In the genomic region with DNA sequence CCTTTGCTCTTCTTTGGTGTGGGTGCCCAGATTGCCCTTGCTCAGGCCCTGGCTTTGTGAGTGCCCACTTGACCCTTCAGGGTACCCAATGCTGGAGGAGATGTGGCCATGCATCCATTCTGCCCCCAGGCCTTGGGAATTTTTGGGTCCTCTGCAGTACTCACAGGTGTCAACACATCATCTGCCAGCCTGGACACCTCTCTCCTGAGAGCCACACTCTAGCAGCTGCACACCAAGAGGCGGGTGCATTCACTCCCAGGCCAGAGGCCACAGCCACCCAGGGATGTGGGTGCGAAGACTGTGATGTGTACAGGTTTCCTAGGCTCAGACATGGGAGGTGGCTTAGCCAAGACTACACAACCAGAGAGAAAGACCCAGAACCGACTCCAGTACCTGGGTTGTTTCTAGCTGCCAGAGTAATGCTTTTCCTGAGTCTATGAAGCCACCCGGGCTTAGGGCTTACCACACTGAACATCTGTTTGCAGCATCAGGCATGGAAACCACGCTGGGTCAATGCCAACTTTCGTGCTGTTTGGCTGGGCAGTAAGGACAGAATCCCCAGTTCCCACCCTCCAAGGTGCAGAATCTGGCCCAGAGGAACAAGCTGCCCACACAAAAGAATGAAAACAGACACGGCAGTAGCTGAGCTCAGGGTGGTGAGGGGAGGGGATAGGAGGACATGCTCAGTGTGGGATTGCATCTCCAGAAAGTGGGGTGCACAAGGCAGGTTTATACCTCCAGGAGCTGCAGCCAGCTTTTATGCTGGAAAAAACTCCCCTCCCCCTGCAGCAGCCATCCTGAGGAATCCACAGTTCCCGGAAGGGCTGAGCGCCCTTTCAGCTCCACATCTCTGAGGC, we compare ENCODE assay signal across 19 cellular contexts. TPM values are rescaled to one million over a fixed set of nuclear protein-coding genes. Genes with fewer than 3 reads are reported as not detected.
DNase-seq lines count a peak whose midpoint lies in the region; ATAC-seq, FAIRE-seq and TF ChIP-seq lines count a peak whose summit lies in the region.
"Had no signal": no experiment of that assay in that cellular context is flagged by ENCODE, and none has a peak within 500 bp of the region (broad histone marks: within the 10 kb centered on the region; RNA-seq: fewer than 3 reads in every experiment).

No MANE protein-coding gene starts in this region.

- no peak overlapping the region for H4K8ac ChIP-seq in H1 (ENCODE audit: extremely low read depth, insufficient read depth, low read length)

- peaks cover 8% of the 10 kb centered on the region for H3K4me1 Mint-ChIP-seq in activated T-cell treated with anti-CD3 and anti-CD28 coated beads, Interleukin-2, amount 50 U/mL, for 24 hours (ENCODE audit: low read depth)
- peaks cover 6 to 10% (median 10%) of the 10 kb centered on the region in 3 donors for H3K4me1 Mint-ChIP-seq in T-cell

- no peaks in the 10 kb centered on the region for H3K36me3 ChIP-seq in H1 (ENCODE audit: control insufficient read depth in 2 of 4, insufficient read depth in 4 of 4, low read length in 3 of 4)
- H3K36me3 ChIP-seq: Peyer's patch had no signal

- H2AK5ac ChIP-seq in H1 (ENCODE audit: low read depth, low read length) = no peak overlapping the region; the same call in 1 of the 2 replicates

- no peaks in the 10 kb centered on the region; a peak in 1 of 4 replicates for H3K9me3 ChIP-seq in H1 (ENCODE audit: insufficient read depth in 2 of 2, low read depth in 1 of 2, low read length in 1 of 2)
- H3K9me3 ChIP-seq: Peyer's patch, SK-N-SH had no signal

- no peak overlapping the region for H2BK20ac ChIP-seq in H1 (ENCODE audit: low read length)

- H2BK12ac ChIP-seq in H1 (ENCODE audit: low read depth, low read length) = peak overlapping the region; percentile 55; the same call in 1 of the 2 replicates

- POLR2A ChIA-PET in H1 (lab: Charles Lee; ENCODE audit: partially characterized antibody) = no interaction called here
- POLR2A ChIA-PET in T-cell (lab: Charles Lee) = no interaction called here

- no peak overlapping the region for H3K4me2 ChIP-seq in H1 (ENCODE audit: insufficient read depth in 1 of 2, low read depth in 2 of 2, low read length in 2 of 2)
- H3K4me2 ChIP-seq: SK-N-SH had no signal

- H3K27ac ChIP-seq in H1 (ENCODE audit: low read depth, low read length) = no peak overlapping the region
- H3K27ac ChIP-seq: C4-2B, Peyer's patch had no signal

- no peak for TF ChIP-seq EP300 in H1 (IDR thresholded peaks at IDR 0.05; ENCODE audit: borderline replicate concordance in 1 of 2, low read depth in 2 of 2, low read length in 2 of 2)

- no peaks in the 10 kb centered on the region for H3K27me3 ChIP-seq in H1 (replicated peaks in 1 of 4; ENCODE audit: control insufficient read depth in 3 of 4, extremely low read depth in 1 of 4, insufficient read depth in 3 of 4, low read length in 3 of 4)
- H3K27me3 ChIP-seq: Peyer's patch had no signal

- peaks cover 8% of the 10 kb centered on the region for H3K9me3 Mint-ChIP-seq in activated T-cell treated with anti-CD3 and anti-CD28 coated beads, Interleukin-2, amount 50 U/mL, for 24 hours
- H3K9me3 Mint-ChIP-seq in T-cell = peaks cover 0 to 7% (median 0%) of the 10 kb centered on the region in 3 donors

- no peaks in the 10 kb centered on the region for H3K79me2 ChIP-seq in H1 (ENCODE audit: control insufficient read depth in 1 of 2, insufficient read depth in 2 of 2, low read length in 2 of 2)

- no peak overlapping the region for H3K4ac ChIP-seq in H1 (replicated peaks; ENCODE audit: insufficient read length, low read depth, low read length)

- H3K18ac ChIP-seq in H1 (ENCODE audit: extremely low read depth, low read length) = no peak overlapping the region

- no peak overlapping the region for H2BK120ac ChIP-seq in H1 (replicated peaks; ENCODE audit: low read depth, low read length)

- H2BK5ac ChIP-seq in H1 (ENCODE audit: low read depth, low read length) = no peak overlapping the region

- no peak for TF ChIP-seq POLR2A in H1 (IDR thresholded peaks at IDR 0.05; ENCODE audit: control extremely low read depth in 1 of 2, low read depth in 2 of 2, low read length in 2 of 2)

- no peak overlapping the region for H3K4me3 ChIP-seq in H1 (ENCODE audit: extremely low read depth in 1 of 4, insufficient read depth in 2 of 4, low read depth in 3 of 4, low read length in 4 of 4)
- H3K4me3 ChIP-seq: Peyer's patch had no signal

- H3K4me1 ChIP-seq in H1 (replicated peaks in 1 of 4; ENCODE audit: control insufficient read depth in 3 of 4, insufficient read depth in 4 of 4, low read length in 3 of 4) = no peaks in the 10 kb centered on the region
- H3K4me1 ChIP-seq: Peyer's patch had no signal

- no peak overlapping the region for H3K27ac Mint-ChIP-seq in activated T-cell treated with anti-CD3 and anti-CD28 coated beads, Interleukin-2, amount 50 U/mL, for 24 hours
- no peak overlapping the region for H3K27ac Mint-ChIP-seq in T-cell
- H3K27ac Mint-ChIP-seq: H9 had no signal

- H2BK15ac ChIP-seq in H1 (ENCODE audit: low read length) = no peak overlapping the region

- DNase-seq in activated effector memory CD4-positive, alpha-beta T cell treated with anti-CD3 and anti-CD28 coated beads, Interleukin-2, amount 50 U/mL, for 16 hours = peak; percentile 43
- no peak for DNase-seq in activated effector memory CD4-positive, alpha-beta T cell treated with Interleukin-2 at 50 U/mL for 16 hours
- DNase-seq in NCI-H524 treated with DMSO at 0.1 percent for 48 hours (lab: John Stamatoyannopoulos, UW) = peak; percentile 20
- DNase-seq in H1 (ENCODE audit: low read depth in 1 of 2, low spot score in 2 of 2) = no peak
- no peak for DNase-seq in stimulated activated CD4-positive, alpha-beta T cell treated with anti-CD3 and anti-CD28 coated beads, Interleukin-1b, Interleukin-23, amount 100 ng/mL, for 48 hours
- no peak for DNase-seq in activated T-cell treated with anti-CD3 and anti-CD28 coated beads, Interleukin-2, amount 50 U/mL, for 24 hours
- DNase-seq in T-cell = no peak
- DNase-seq: DMS153, H9, Karpas-422, MM.1S, NCI-H1105, NCI-H187, NCI-H774, SHP77, SK-N-SH had no signal

- H3K4me3 Mint-ChIP-seq in activated T-cell treated with anti-CD3 and anti-CD28 coated beads, Interleukin-2, amount 50 U/mL, for 24 hours = no peak overlapping the region
- no peak overlapping the region for H3K4me3 Mint-ChIP-seq in T-cell
- H3K4me3 Mint-ChIP-seq: H9 had no signal

- H4K5ac ChIP-seq in H1 (ENCODE audit: insufficient read length, low read depth, low read length) = no peak overlapping the region

- ATAC-seq in T-cell (replicated peaks in 1 of 4) = no peak

- no peak overlapping the region for H4K91ac ChIP-seq in H1 (replicated peaks; ENCODE audit: insufficient read length, low read length)

- FAIRE-seq in H1 (lab: Jason Lieb, UNC) = no peak
- FAIRE-seq: GM19239 had no signal

- WGBS in H1 (ENCODE audit: extremely low coverage in 1 of 2, insufficient coverage in 1 of 2, insufficient read length in 1 of 2, insufficient replicate concordance in 2 of 2, low coverage in 1 of 2, low lambda C conversion rate in 2 of 2, missing lambda C conversion rate in 1 of 2), 2 experiments = 84% methylated on average over 9 of the region's 9 CpGs; no CpG with 5 or more reads in 1 of the 2 experiments

- CTCF ChIA-PET in H1 (lab: Charles Lee; ENCODE audit: partially characterized antibody) (interaction anchor here (1.0 to 1.9 kb wide), 5 partner anchors 8 to 119 kb away, joined by 4 to 7 read pairs (median 5); partner anchors contain the start of gene KCNF1), T-cell (lab: Charles Lee) (no interaction called here)

- peaks cover 10% of the 10 kb centered on the region; the same call in 1 of the 2 replicates for H3K23me2 ChIP-seq in H1 (ENCODE audit: low read depth, low read length)

- no peak overlapping the region for H3K14ac ChIP-seq in H1 (ENCODE audit: insufficient read length)

- H2AFZ ChIP-seq in H1 (ENCODE audit: low read length) = no peak overlapping the region

- H3K9ac ChIP-seq in H1 (replicated peaks in 1 of 4; ENCODE audit: extremely low read depth in 1 of 4, low read depth in 3 of 4, low read length in 3 of 4) = no peak overlapping the region
- H3K9ac ChIP-seq: SK-N-SH had no signal

- peaks cover 0 to 2% of the 10 kb centered on the region in 2 experiments for H4K20me1 ChIP-seq in H1 (replicated peaks in 1 of 2; ENCODE audit: control insufficient read depth in 1 of 2, insufficient read depth in 2 of 2, low read length in 2 of 2)

- no peak for TF ChIP-seq RAD21 in H1 (IDR thresholded peaks at IDR 0.05 in 1 of 2, conservative IDR thresholded peaks at IDR 0.05 in 1 of 2; ENCODE audit: low read depth in 2 of 2, low read length in 2 of 2)

- TF ChIP-seq CTCF in H1 (IDR thresholded peaks at IDR 0.05; ENCODE audit: control extremely low read depth in 1 of 3, insufficient read depth in 1 of 3, low read depth in 1 of 3, low read length in 3 of 3) = no peak

- no peak overlapping the region for H3K23ac ChIP-seq in H1 (ENCODE audit: insufficient read length)

- no peak overlapping the region for H3K56ac ChIP-seq in H1 (replicated peaks; ENCODE audit: insufficient read length, low read depth, low read length)

- H3K79me1 ChIP-seq in H1 (ENCODE audit: low read depth, low read length) = no peaks in the 10 kb centered on the region

- no peaks in the 10 kb centered on the region for H3K36me3 Mint-ChIP-seq in activated T-cell treated with anti-CD3 and anti-CD28 coated beads, Interleukin-2, amount 50 U/mL, for 24 hours (ENCODE audit: low read depth)
- H3K36me3 Mint-ChIP-seq in T-cell = no peaks in the 10 kb centered on the region

- peaks cover 24% of the 10 kb centered on the region for H3K27me3 Mint-ChIP-seq in activated T-cell treated with anti-CD3 and anti-CD28 coated beads, Interleukin-2, amount 50 U/mL, for 24 hours
- H3K27me3 Mint-ChIP-seq in T-cell = peaks cover 27 to 32% of the 10 kb centered on the region in 2 donors

TF ChIP-seq in H1, 55 proteins besides CTCF, POLR2A, EP300 and RAD21 (continues in another document):
- TF ChIP-seq CBX5 (IDR thresholded peaks at IDR 0.05; ENCODE audit: low read depth, low read length) (no peak), TEAD4 (IDR thresholded peaks at IDR 0.05; ENCODE audit: low read depth, low read length) (no peak), POU5F1 (IDR thresholded peaks at IDR 0.05; ENCODE audit: low read depth, low read length) (no peak), CREB1 (IDR thresholded peaks at IDR 0.05) (no peak), FOSL1 (IDR thresholded peaks at IDR 0.05; ENCODE audit: insufficient read depth, low read depth, low read length) (no peak), TCF12 (IDR thresholded peaks at IDR 0.05; ENCODE audit: low read depth, low read length) (no peak), CHD1 (IDR thresholded peaks at IDR 0.05; ENCODE audit: low read depth, low read length) (no peak)

RNA-seq across cellular contexts. Expression of gene KCNF1, which starts 40.1 kb away (rescaled TPM):
- 0.48 and 0.90 TPM in 2 replicates for total RNA-seq in H1 (2021; fragmentation: NEBNext Ultra II Directional; extraction: Animal tissue kit (Norgen Biotek cat#: 25700))
- polyA plus RNA-seq in H1 (2011; rRNA removed) = 1.5 and 1.6 TPM in 2 replicates
- 1.4 TPM for polyA plus RNA-seq in H1 (2011; cell fraction: cytosol; rRNA removed)
- polyA plus RNA-seq in H1 (2011; cell fraction: nucleus; rRNA removed) = 1.4 TPM
- polyA plus RNA-seq in H1 (2012, experiment 1 of 2) = 0.74 to 0.92 TPM (median 0.86 TPM) in 4 replicates
- polyA plus RNA-seq in H1 (2012, experiment 2 of 2) = 0.71 TPM
- 1.0 TPM for polyA plus RNA-seq in H1 (2013, experiment 1 of 2)
- 1.2 TPM for polyA plus RNA-seq in H1 (2013, experiment 2 of 2)
- polyA minus RNA-seq in H1 (2011; rRNA and poly(A)+ RNA removed) = 0.68 and 1.6 TPM in 2 replicates
- polyA minus RNA-seq in H1 (2011; cell fraction: cytosol; rRNA and poly(A)+ RNA removed) = 0.95 TPM
- 1.4 TPM for polyA minus RNA-seq in H1 (2011; cell fraction: nucleus; rRNA and poly(A)+ RNA removed)
- total RNA-seq in T-cell = not detected

Comparison
In these comparisons a context has a peak if more than half of its experiments do, and no peak if none do; other contexts are left out.
1. DNase-seq: peak in activated effector memory CD4-positive, alpha-beta T cell treated with anti-CD3 and anti-CD28 coated beads, Interleukin-2, amount 50 U/mL, for 16 hours (single experiment) and NCI-H524 treated with DMSO at 0.1 percent for 48 hours (single experiment); none in activated effector memory CD4-positive, alpha-beta T cell treated with Interleukin-2 at 50 U/mL for 16 hours (single experiment), H1 (0 of 2), stimulated activated CD4-positive, alpha-beta T cell treated with anti-CD3 and anti-CD28 coated beads, Interleukin-1b, Interleukin-23, amount 100 ng/mL, for 48 hours (single experiment), activated T-cell treated with anti-CD3 and anti-CD28 coated beads, Interleukin-2, amount 50 U/mL, for 24 hours (single experiment) and T-cell (0 of 34).